29 cellular contexts compared by ENCODE assay signal in the genomic region with DNA sequence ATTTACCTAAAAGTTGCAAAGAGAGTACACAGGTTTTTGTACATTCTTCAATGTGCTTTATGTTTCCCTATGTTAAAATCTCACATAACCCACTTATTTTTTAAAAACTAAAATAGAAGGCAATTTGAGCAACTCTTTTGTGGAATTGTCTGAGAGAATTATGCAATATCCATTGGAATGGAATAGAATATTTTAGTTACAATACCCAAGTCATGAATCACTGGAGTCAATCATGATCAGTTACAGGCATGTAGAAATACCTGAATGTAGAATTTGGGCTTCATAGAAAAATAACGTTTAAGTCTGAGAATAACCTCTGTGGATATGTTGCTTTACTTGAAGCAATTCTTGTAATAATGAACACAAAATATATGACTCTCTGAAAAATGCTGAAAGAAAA.
"Had no signal": no experiment of that assay in that cellular context is flagged by ENCODE, and none has a peak within 500 bp of the region (broad histone marks: within the 10 kb centered on the region; RNA-seq: fewer than 3 reads in every experiment).

No MANE protein-coding gene starts in this region.

- DNase-seq: activated CD4-positive, alpha-beta memory T cell treated with anti-CD3 and anti-CD28 coated beads for 36 hours; activated CD4-positive, alpha-beta T cell treated with anti-CD3 and anti-CD28 coated beads for 36 hours; activated CD4-positive, alpha-beta T cell treated with anti-CD3 and anti-CD28 coated beads, Interleukin-2, amount 10 ng/mL, durations not matched to agents 24 days and 14 days; activated CD4-positive, CD25-positive, alpha-beta regulatory T cell; activated CD4-positive, CD25-positive, alpha-beta regulatory T cell treated with anti-CD3 and anti-CD28 coated beads, Interleukin-2, amount 50 U/mL, for 72 hours; activated CD8-positive, alpha-beta memory T cell treated with anti-CD3 and anti-CD28 coated beads, Interleukin-2, amount 10 ng/mL, durations not matched to agents 7 days and 5 days; activated CD8-positive, alpha-beta memory T cell treated with anti-CD3 and anti-CD28 coated beads, Interleukin-2, amount 50 U/mL, for 4 hours; activated CD8-positive, alpha-beta T cell treated with anti-CD3 and anti-CD28 coated beads, Interleukin-2, amount 10 ng/mL, durations not matched to agents 7 days and 5 days; activated gamma-delta T cell treated with Interleukin-2 at 50 U/mL for 16 hours; activated naive CD4-positive, alpha-beta T cell treated with anti-CD3 and anti-CD28 coated beads, Interleukin-2, amount 50 U/mL, for 16 hours; activated naive CD4-positive, alpha-beta T cell treated with Interleukin-2 at 50 U/mL for 16 hours; activated T-cell treated with anti-CD3 and anti-CD28 coated beads, Interleukin-2, amount 50 U/mL, for 1 hour; activated T-cell treated with anti-CD3 and anti-CD28 coated beads, Interleukin-2, amount 50 U/mL, for 48 hours; amniotic stem cell; anterior cingulate cortex; brain microvascular endothelial cell; central memory CD4-positive, alpha-beta T cell; cerebellar nuclear complex; colonic mucosa; effector CD8-positive, alpha-beta T cell; gastrocnemius medialis; glutamatergic neuron; heart left ventricle; hypothalamus; T-helper 1 cell; T-helper 2 cell had no signal

- H3K27ac ChIP-seq: brain microvascular endothelial cell, cardiac muscle cell, colonic mucosa, gastrocnemius medialis, heart left ventricle had no signal

- H3K4me3 ChIP-seq: cardiac muscle cell, colonic mucosa, gastrocnemius medialis, heart left ventricle had no signal

- H3K4me1 ChIP-seq: colonic mucosa, gastrocnemius medialis, heart left ventricle had no signal

- FAIRE-seq: astrocyte, endothelial cell of umbilical vein had no signal

- H3K36me3 ChIP-seq: brain microvascular endothelial cell, cardiac muscle cell, colonic mucosa, gastrocnemius medialis, heart left ventricle had no signal

- H3K27me3 ChIP-seq: brain microvascular endothelial cell, cardiac muscle cell, colonic mucosa, gastrocnemius medialis, heart left ventricle had no signal

- H3K9me3 ChIP-seq: colonic mucosa, gastrocnemius medialis had no signal
